In genomic region chr1:166156674-166157073, GRCh38 we compare ENCODE assay signal across 6 cellular contexts. TPM values are rescaled to one million over a fixed set of nuclear protein-coding genes. Genes with fewer than 3 reads are reported as not detected.
"Had no signal": no experiment of that assay in that cellular context is flagged by ENCODE, and none has a peak within 500 bp of the region (broad histone marks: within the 10 kb centered on the region; RNA-seq: fewer than 3 reads in every experiment).

No MANE protein-coding gene starts in this region.

- DNase-seq: IMR-90 had no signal

- H3K27ac ChIP-seq: HL-60 had no signal

- H3K4me1 Mint-ChIP-seq: IgD-negative memory B cell had no signal

- ATAC-seq: HepG2, K562 had no signal

- H3K4me3 Mint-ChIP-seq: IgD-negative memory B cell had no signal

- H3K27ac Mint-ChIP-seq: IgD-negative memory B cell had no signal

- H3K4me3 ChIP-seq: K562 had no signal

RNA-seq across cellular contexts. Expression of gene FAM78B, which starts 10.1 kb away (rescaled TPM):
- total RNA-seq: HT-29 had no signal
